8 cellular contexts compared by ENCODE assay signal in the genomic region with DNA sequence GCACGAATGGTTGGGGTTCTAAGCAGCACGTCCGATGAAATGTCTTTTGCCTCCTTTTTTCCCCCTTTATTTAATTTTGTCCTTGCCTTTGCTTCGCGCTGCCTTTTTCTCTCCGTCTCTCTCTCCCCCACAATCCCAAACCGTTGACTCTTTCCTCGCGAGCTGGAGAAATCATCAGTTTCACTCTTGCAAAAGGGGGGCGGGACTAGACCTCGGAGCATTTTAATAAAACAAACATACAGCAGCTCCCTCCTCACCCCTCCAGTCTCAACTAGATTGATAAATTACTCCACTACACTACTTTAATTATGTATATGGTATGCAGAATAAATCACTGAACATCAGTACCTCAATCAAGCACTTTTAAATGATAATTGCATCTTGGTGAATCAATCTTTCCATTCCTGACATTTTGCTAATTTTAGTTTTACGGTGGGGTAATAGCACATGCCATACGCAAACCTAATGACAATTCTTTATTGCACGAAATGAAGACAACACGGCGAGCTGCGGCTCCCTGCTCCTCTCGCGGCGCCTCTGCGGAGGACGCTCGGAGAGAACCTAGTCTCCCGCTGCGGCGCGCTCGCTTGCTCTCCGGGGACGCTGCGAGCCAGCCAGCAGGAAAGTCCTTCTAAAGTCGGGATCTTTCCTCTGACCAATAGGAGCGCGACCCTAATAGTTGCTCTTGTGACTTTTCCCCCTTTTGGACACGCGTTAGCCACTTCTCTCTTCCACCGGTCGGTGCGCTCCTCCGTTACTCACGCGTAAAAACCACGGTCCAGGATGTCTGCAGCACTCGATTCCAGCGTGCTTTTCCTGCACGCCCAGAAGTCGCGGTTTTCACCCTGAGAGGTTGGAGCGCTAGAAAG. TPM values are rescaled to one million over a fixed set of nuclear protein-coding genes. Genes with fewer than 3 reads are reported as not detected.
DNase-seq lines count a peak whose midpoint lies in the region; ATAC-seq and TF ChIP-seq lines count a peak whose summit lies in the region.

No MANE protein-coding gene starts in this region.

- peak overlapping the region; percentile 81 to 98 (median 90) for H3K27ac ChIP-seq in adrenal gland

- TF ChIP-seq POLR2A in adrenal gland (IDR thresholded peaks at IDR 0.05), result peak; percentile 77 to 87

- ATAC-seq in HG02798 (IDR thresholded peaks at IDR 0.05; ENCODE audit: poor library complexity, unreplicated experiment) (peak; percentile 22), Right ventricle myocardium superior (ENCODE audit: poor library complexity) (peak; percentile 77)

- no peaks in the 10 kb centered on the region for H3K9me3 ChIP-seq in adrenal gland (replicated peaks in 1 of 3)

- H3K27me3 ChIP-seq in adrenal gland, result no peaks in the 10 kb centered on the region

- peaks cover 21 to 47% of the 10 kb centered on the region in 2 donors for H3K4me1 ChIP-seq in adrenal gland (replicated peaks in 1 of 2)

- WGBS in adrenal gland, 4 donors, result 0 to 1% (median 0%) methylated on average over 33 to 49 of the region's 49 CpGs

- TF ChIP-seq CTCF in adrenal gland (IDR thresholded peaks at IDR 0.05), result peak in 2 of 6 experiments; percentile 26 to 36

- peak overlapping the region; percentile 19 to 96 (median 67) for H3K4me3 ChIP-seq in adrenal gland

- intact Hi-C loops in adrenal gland (cut with DNase I), result loop anchor here (5.0 to 10.0 kb wide), 4 partner anchors 46 to 151 kb away; no protein-coding TSS in a partner anchor
- intact Hi-C loops in Right ventricle myocardium superior (cut with DNase I), result loop anchor here (5.0 kb wide), 3 partner anchors 56 to 151 kb away; no protein-coding TSS in a partner anchor

- DNase-seq in activated CD8-positive, alpha-beta memory T cell treated with anti-CD3 and anti-CD28 coated beads for 24 hours, result peak; percentile 57
- DNase-seq in activated CD8-positive, alpha-beta memory T cell treated with anti-CD3 and anti-CD28 coated beads, Interleukin-2, amount 50 U/mL, for 4 hours, result no peak
- DNase-seq in NCI-H774 (lab: John Stamatoyannopoulos, UW) (peak; percentile 54), adrenal gland (peak; percentile 71 to 86 (median 80)), Right ventricle myocardium superior (peak; percentile 85), non-pigmented ciliary epithelial cell (ENCODE audit: low read depth) (peak; percentile 53), HuH-7 (ENCODE audit: low spot score) (no peak)

- H3K36me3 ChIP-seq in adrenal gland (replicated peaks in 1 of 2), result no peaks in the 10 kb centered on the region

RNA-seq across cellular contexts. Expression of gene MEF2C, which starts 0.8 kb away (rescaled TPM):
- total RNA-seq in adrenal gland, result 100 to 1,000 TPM in 2 of 8 donors, 10 to 100 TPM in 6; 43.6 to 172 (median 79.4) TPM
- polyA plus RNA-seq in adrenal gland, result 10 to 100 TPM; 26.8 to 63.7 (median 36.4) TPM
- total RNA-seq in Right ventricle myocardium superior, result 52.3 TPM

Comparison
In these comparisons a context has a peak if more than half of its experiments do, and no peak if none do; other contexts are left out.
1. DNase-seq: peak in activated CD8-positive, alpha-beta memory T cell treated with anti-CD3 and anti-CD28 coated beads for 24 hours (single experiment), NCI-H774 (single experiment), adrenal gland (7 of 7), Right ventricle myocardium superior (single experiment) and non-pigmented ciliary epithelial cell (single experiment); none in activated CD8-positive, alpha-beta memory T cell treated with anti-CD3 and anti-CD28 coated beads, Interleukin-2, amount 50 U/mL, for 4 hours (single experiment) and HuH-7 (single experiment).